21 cellular contexts compared by ENCODE assay signal in genomic region chr6:50116797-50117542, GRCh38.
"Had no signal": no experiment of that assay in that cellular context is flagged by ENCODE, and none has a peak within 500 bp of the region (broad histone marks: within the 10 kb centered on the region; RNA-seq: fewer than 3 reads in every experiment).

No MANE protein-coding gene starts in this region.

- H3K36me3 Mint-ChIP-seq: naive B cell; stimulated activated memory B cell treated with anti-CD40 and anti-IgM and Interleukin-4, amounts not matched to agents 10 μg/mL and 1 μg/mL and 100 μg/mL, for 72 hours had no signal

- DNase-seq: activated CD4-positive, alpha-beta memory T cell treated with anti-CD3 and anti-CD28 coated beads, Interleukin-2, amount 10 ng/mL, durations not matched to agents 7 days and 5 days; activated CD4-positive, alpha-beta T cell treated with anti-CD3 and anti-CD28 coated beads, Interleukin-2, amount 10 ng/mL, durations not matched to agents 24 days and 14 days; activated gamma-delta T cell; activated naive CD4-positive, alpha-beta T cell treated with anti-CD3 and anti-CD28 coated beads, Interleukin-2, amount 50 U/mL, for 16 hours; activated naive CD8-positive, alpha-beta T cell treated with anti-CD3 and anti-CD28 coated beads, Interleukin-2, amount 50 U/mL, for 24 hours; activated T-cell treated with anti-CD3 and anti-CD28 coated beads, Interleukin-2, amount 50 U/mL, for 72 hours; heart right ventricle; kidney; lower lobe of right lung; mesendoderm; mucosa of descending colon; naive B cell; occipital lobe; posterior cingulate gyrus; right lobe of liver; stimulated activated CD4-positive, alpha-beta T cell treated with anti-CD3 and anti-CD28 coated beads, Interleukin-1b, Interleukin-23, amount 100 ng/mL, for 48 hours; trophoblast cell; uterus had no signal

- H3K27me3 Mint-ChIP-seq: activated CD4-positive, alpha-beta memory T cell treated with anti-CD3 and anti-CD28 coated beads, Interleukin-2, amount 10 ng/mL, durations not matched to agents 7 days and 5 days; activated CD4-positive, alpha-beta T cell treated with anti-CD3 and anti-CD28 coated beads, Interleukin-2, amount 10 ng/mL, durations not matched to agents 24 days and 14 days; activated naive CD8-positive, alpha-beta T cell treated with anti-CD3 and anti-CD28 coated beads, Interleukin-2, amount 50 U/mL, for 24 hours; naive B cell; stimulated activated memory B cell treated with anti-CD40 and anti-IgM and Interleukin-4, amounts not matched to agents 10 μg/mL and 1 μg/mL and 100 μg/mL, for 72 hours had no signal

- H3K27me3 ChIP-seq: right lobe of liver, uterus had no signal

- H3K9me3 ChIP-seq: heart right ventricle, lower lobe of right lung, mucosa of descending colon, right lobe of liver, uterus had no signal

- H3K4me3 Mint-ChIP-seq: activated CD4-positive, alpha-beta memory T cell treated with anti-CD3 and anti-CD28 coated beads, Interleukin-2, amount 10 ng/mL, durations not matched to agents 7 days and 5 days; activated CD4-positive, alpha-beta T cell treated with anti-CD3 and anti-CD28 coated beads, Interleukin-2, amount 10 ng/mL, durations not matched to agents 24 days and 14 days; activated naive CD8-positive, alpha-beta T cell treated with anti-CD3 and anti-CD28 coated beads, Interleukin-2, amount 50 U/mL, for 24 hours; activated T-cell treated with anti-CD3 and anti-CD28 coated beads, Interleukin-2, amount 50 U/mL, for 72 hours; naive B cell; stimulated activated memory B cell treated with anti-CD40 and anti-IgM and Interleukin-4, amounts not matched to agents 10 μg/mL and 1 μg/mL and 100 μg/mL, for 72 hours had no signal

- H3K27ac ChIP-seq: heart right ventricle, lower lobe of right lung, right lobe of liver, skin epidermis, uterus had no signal

- H3K4me1 ChIP-seq: heart right ventricle, lower lobe of right lung, right lobe of liver, uterus had no signal

- H3K36me3 ChIP-seq: heart right ventricle, lower lobe of right lung, right lobe of liver, uterus had no signal

- H3K27ac Mint-ChIP-seq: activated CD4-positive, alpha-beta memory T cell treated with anti-CD3 and anti-CD28 coated beads, Interleukin-2, amount 10 ng/mL, durations not matched to agents 7 days and 5 days; activated CD4-positive, alpha-beta T cell treated with anti-CD3 and anti-CD28 coated beads, Interleukin-2, amount 10 ng/mL, durations not matched to agents 24 days and 14 days; activated naive CD8-positive, alpha-beta T cell treated with anti-CD3 and anti-CD28 coated beads, Interleukin-2, amount 50 U/mL, for 24 hours; activated T-cell treated with anti-CD3 and anti-CD28 coated beads, Interleukin-2, amount 50 U/mL, for 72 hours; naive B cell; stimulated activated memory B cell treated with anti-CD40 and anti-IgM and Interleukin-4, amounts not matched to agents 10 μg/mL and 1 μg/mL and 100 μg/mL, for 72 hours had no signal

- H3K9me3 Mint-ChIP-seq: activated CD4-positive, alpha-beta memory T cell treated with anti-CD3 and anti-CD28 coated beads, Interleukin-2, amount 10 ng/mL, durations not matched to agents 7 days and 5 days; activated CD4-positive, alpha-beta T cell treated with anti-CD3 and anti-CD28 coated beads, Interleukin-2, amount 10 ng/mL, durations not matched to agents 24 days and 14 days; activated naive CD8-positive, alpha-beta T cell treated with anti-CD3 and anti-CD28 coated beads, Interleukin-2, amount 50 U/mL, for 24 hours had no signal

- H3K4me3 ChIP-seq: heart right ventricle, lower lobe of right lung, mucosa of descending colon, right lobe of liver, skin epidermis, uterus had no signal

- ATAC-seq: activated CD4-positive, CD25-positive, alpha-beta regulatory T cell treated with anti-CD3 and anti-CD28 coated beads, Interleukin-2, amount 50 U/mL, for 24 hours; activated naive CD8-positive, alpha-beta T cell treated with anti-CD3 and anti-CD28 coated beads, Interleukin-2, amount 50 U/mL, for 24 hours; activated T-cell treated with anti-CD3 and anti-CD28 coated beads, Interleukin-2, amount 50 U/mL, for 72 hours; heart right ventricle; mucosa of descending colon; right lobe of liver; stimulated activated memory B cell treated with anti-CD40 and anti-IgM and Interleukin-4, amounts not matched to agents 10 μg/mL and 1 μg/mL and 100 μg/mL, for 72 hours had no signal

- H3K4me1 Mint-ChIP-seq: activated CD4-positive, alpha-beta memory T cell treated with anti-CD3 and anti-CD28 coated beads, Interleukin-2, amount 10 ng/mL, durations not matched to agents 7 days and 5 days; activated CD4-positive, alpha-beta T cell treated with anti-CD3 and anti-CD28 coated beads, Interleukin-2, amount 10 ng/mL, durations not matched to agents 24 days and 14 days; activated naive CD8-positive, alpha-beta T cell treated with anti-CD3 and anti-CD28 coated beads, Interleukin-2, amount 50 U/mL, for 24 hours; naive B cell; stimulated activated memory B cell treated with anti-CD40 and anti-IgM and Interleukin-4, amounts not matched to agents 10 μg/mL and 1 μg/mL and 100 μg/mL, for 72 hours had no signal
